ENCODE assay signal across 1 cellular context in the genomic region with DNA sequence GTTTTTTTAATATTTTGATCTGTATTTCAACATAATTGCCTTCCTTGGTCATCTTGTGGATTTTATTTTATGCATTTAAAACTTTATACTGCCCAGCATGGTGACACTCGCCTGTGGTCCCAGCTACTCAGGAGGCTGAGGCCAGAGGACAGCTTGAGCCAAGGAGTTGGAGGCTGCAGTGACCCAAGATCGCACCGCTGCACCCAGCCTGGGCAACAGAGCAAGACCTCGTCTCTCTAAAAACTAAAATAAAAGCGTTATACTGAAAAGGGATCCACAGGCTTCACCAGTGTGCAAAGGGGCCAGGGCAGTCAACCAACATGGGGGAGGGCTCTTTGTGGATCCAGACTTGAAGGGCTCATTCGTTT.
TF ChIP-seq lines count a peak whose summit lies in the region.

No MANE protein-coding gene starts in this region.

TF ChIP-seq in A549, 52 proteins besides CTCF, POLR2A, EP300 and RAD21 (continued from another document):
- TF ChIP-seq, protein P1, sequence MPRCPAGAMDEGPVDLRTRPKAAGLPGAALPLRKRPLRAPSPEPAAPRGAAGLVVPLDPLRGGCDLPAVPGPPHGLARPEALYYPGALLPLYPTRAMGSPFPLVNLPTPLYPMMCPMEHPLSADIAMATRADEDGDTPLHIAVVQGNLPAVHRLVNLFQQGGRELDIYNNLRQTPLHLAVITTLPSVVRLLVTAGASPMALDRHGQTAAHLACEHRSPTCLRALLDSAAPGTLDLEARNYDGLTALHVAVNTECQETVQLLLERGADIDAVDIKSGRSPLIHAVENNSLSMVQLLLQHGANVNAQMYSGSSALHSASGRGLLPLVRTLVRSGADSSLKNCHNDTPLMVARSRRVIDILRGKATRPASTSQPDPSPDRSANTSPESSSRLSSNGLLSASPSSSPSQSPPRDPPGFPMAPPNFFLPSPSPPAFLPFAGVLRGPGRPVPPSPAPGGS (IDR thresholded peaks at IDR 0.05) = no peak
- TF ChIP-seq RNF2 (IDR thresholded peaks at IDR 0.05; ENCODE audit: borderline replicate concordance, low read depth) = no peak
